1 cellular context compared by ENCODE assay signal in genomic region chr10:103917326-103918052, GRCh38.
A peak's percentile ranks its signal among the peaks of the same experiment; 100 is the strongest.
TF ChIP-seq lines count a peak whose summit lies in the region.

No MANE protein-coding gene starts in this region.

TF ChIP-seq in HepG2, 621 proteins besides CTCF, POLR2A, EP300 and RAD21 (continued from another document):
- TF ChIP-seq KIAA2018 (CRISPR knock-in tag; IDR thresholded peaks at IDR 0.05; ENCODE audit: borderline replicate concordance) (no peak), TRIM24 (CRISPR knock-in tag; IDR thresholded peaks at IDR 0.05) (no peak), U2AF2 (IDR thresholded peaks at IDR 0.05; ENCODE audit: low read depth, low read length) (no peak), NR3C1 (CRISPR knock-in tag; IDR thresholded peaks at IDR 0.05) (no peak), TBX3 (IDR thresholded peaks at IDR 0.05; ENCODE audit: borderline replicate concordance) (no peak), PRMT3 (CRISPR knock-in tag; IDR thresholded peaks at IDR 0.05; ENCODE audit: borderline replicate concordance, low read depth) (no peak), RORA (CRISPR knock-in tag; IDR thresholded peaks at IDR 0.05) (no peak), SMC3 (IDR thresholded peaks at IDR 0.05; ENCODE audit: low read length) (no peak), ZBTB39 (CRISPR knock-in tag; IDR thresholded peaks at IDR 0.05) (no peak), DNMT1 (CRISPR knock-in tag; IDR thresholded peaks at IDR 0.05) (no peak), GATAD1 (CRISPR knock-in tag; IDR thresholded peaks at IDR 0.05) (no peak), HNF1A (IDR thresholded peaks at IDR 0.05; ENCODE audit: low read depth) (0 out of 2 replicates have a peak, but pooled peaks have one; percentile 9), HNF1A (CRISPR knock-in tag; IDR thresholded peaks at IDR 0.05; ENCODE audit: borderline replicate concordance) (no peak), ZNF562 (CRISPR knock-in tag; IDR thresholded peaks at IDR 0.05; ENCODE audit: borderline replicate concordance) (no peak)
- TF ChIP-seq, protein P1, sequence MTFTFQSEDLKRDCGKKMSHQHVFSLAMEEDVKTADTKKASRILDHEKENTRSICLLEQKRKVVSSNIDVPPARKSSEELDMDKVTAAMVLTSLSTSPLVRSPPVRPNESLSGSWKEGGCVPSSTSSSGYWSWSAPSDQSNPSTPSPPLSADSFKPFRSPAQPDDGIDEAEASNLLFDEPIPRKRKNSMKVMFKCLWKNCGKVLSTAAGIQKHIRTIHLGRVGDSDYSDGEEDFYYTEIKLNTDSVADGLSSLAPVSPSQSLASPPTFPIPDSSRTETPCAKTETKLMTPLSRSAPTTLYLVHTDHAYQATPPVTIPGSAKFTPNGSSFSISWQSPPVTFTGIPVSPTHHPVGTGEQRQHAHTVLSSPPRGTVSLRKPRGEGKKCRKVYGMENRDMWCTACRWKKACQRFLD (CRISPR knock-in tag; IDR thresholded peaks at IDR 0.05; ENCODE audit: borderline replicate concordance): no peak
